1 cellular context compared by ENCODE assay signal in the genomic region with DNA sequence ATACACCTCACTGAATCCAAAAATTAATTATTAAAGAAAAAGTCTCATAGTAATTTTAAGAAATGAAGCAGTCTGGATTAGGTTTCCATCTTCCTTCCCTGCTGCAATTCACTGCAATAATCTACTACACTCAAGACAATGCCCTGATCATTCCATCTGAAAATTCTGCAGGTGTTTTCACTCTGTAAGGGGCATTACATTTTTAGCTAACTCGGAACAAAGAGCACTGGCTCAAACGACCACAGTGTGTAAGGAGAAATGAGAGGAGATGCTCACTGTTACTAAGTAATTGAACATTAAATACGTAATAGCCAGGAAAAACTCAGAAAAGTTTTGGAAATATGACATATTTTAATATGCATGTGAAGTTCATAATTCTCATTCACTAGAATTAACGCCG.
TF ChIP-seq lines count a peak whose summit lies in the region.

No MANE protein-coding gene starts in this region.

TF ChIP-seq in HepG2, 621 proteins besides CTCF, POLR2A, EP300 and RAD21 (continued from another document):
- TF ChIP-seq, protein P1, sequence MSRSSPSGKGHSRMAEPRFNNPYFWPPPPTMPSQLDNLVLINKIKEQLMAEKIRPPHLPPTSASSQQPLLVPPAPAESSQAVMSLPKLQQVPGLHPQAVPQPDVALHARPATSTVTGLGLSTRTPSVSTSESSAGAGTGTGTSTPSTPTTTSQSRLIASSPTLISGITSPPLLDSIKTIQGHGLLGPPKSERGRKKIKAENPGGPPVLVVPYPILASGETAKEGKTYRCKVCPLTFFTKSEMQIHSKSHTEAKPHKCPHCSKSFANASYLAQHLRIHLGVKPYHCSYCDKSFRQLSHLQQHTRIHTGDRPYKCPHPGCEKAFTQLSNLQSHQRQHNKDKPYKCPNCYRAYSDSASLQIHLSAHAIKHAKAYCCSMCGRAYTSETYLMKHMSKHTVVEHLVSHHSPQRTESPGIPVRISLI (CRISPR knock-in tag; IDR thresholded peaks at IDR 0.05; ENCODE audit: borderline replicate concordance): no peak
- TF ChIP-seq KDM6A (CRISPR knock-in tag; IDR thresholded peaks at IDR 0.05; ENCODE audit: low read depth): no peak
- no peak for TF ChIP-seq MAFF (IDR thresholded peaks at IDR 0.05; ENCODE audit: low read depth, low read length)
- TF ChIP-seq ZNF317 (CRISPR knock-in tag; IDR thresholded peaks at IDR 0.05): no peak
- no peak for TF ChIP-seq HHEX (CRISPR knock-in tag; IDR thresholded peaks at IDR 0.05)
- TF ChIP-seq PRMT3 (CRISPR knock-in tag; IDR thresholded peaks at IDR 0.05; ENCODE audit: borderline replicate concordance, low read depth): no peak
- TF ChIP-seq SATB2 (CRISPR knock-in tag; IDR thresholded peaks at IDR 0.05): no peak
- TF ChIP-seq, protein P2, sequence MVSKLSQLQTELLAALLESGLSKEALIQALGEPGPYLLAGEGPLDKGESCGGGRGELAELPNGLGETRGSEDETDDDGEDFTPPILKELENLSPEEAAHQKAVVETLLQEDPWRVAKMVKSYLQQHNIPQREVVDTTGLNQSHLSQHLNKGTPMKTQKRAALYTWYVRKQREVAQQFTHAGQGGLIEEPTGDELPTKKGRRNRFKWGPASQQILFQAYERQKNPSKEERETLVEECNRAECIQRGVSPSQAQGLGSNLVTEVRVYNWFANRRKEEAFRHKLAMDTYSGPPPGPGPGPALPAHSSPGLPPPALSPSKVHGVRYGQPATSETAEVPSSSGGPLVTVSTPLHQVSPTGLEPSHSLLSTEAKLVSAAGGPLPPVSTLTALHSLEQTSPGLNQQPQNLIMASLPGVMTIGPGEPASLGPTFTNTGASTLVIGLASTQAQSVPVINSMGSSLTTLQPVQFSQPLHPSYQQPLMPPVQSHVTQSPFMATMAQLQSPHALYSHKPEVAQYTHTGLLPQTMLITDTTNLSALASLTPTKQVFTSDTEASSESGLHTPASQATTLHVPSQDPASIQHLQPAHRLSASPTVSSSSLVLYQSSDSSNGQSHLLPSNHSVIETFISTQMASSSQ (IDR thresholded peaks at IDR 0.05; ENCODE audit: low read depth): no peak
- TF ChIP-seq, protein P2 (CRISPR knock-in tag; IDR thresholded peaks at IDR 0.05; ENCODE audit: borderline replicate concordance): no peak
- TF ChIP-seq, protein P3, sequence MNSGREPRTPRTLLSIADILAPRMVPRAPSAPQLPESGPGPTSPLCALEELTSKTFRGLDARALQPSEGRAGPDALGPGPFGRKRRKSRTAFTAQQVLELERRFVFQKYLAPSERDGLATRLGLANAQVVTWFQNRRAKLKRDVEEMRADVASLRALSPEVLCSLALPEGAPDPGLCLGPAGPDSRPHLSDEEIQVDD (CRISPR knock-in tag; IDR thresholded peaks at IDR 0.05; ENCODE audit: borderline replicate concordance): no peak
- TF ChIP-seq ZFP90 (CRISPR knock-in tag; IDR thresholded peaks at IDR 0.05; ENCODE audit: borderline replicate concordance): no peak
